In the genomic region with DNA sequence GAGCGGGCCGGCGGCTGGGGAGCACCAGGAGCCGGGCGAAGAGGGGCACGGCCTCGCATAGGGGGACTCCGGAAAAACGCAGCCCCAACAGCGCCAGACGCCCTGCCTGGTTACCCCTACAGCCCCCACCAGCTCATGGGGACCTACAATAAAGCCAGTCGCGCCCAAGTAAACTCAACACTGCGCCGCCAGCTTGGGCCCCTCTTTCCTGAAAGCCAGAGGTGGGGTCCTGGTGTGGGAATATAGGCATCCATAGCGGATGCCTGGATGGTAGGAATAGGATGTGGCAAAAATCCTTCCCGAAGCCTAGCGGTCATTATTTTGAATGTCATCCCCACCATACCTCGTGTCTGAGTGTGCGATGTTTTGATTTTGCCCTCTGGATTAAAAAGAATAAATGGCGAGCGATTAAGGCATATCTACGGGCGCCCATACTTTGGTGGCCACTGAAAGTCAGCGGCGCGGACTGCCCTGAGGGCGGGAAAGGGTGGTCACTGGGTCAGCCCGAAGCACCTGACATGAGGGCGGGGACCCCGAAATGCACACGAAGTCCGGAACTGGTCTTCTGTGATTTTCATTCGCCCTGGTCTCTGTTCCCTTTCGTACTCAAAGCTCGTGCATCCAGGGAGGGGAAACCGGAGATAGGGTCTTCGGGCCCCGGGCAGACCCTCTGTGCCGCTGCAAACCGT, we compare ENCODE assay signal across 8 cellular contexts. TPM values are rescaled to one million over a fixed set of nuclear protein-coding genes. Genes with fewer than 3 reads are reported as not detected.
A peak's percentile ranks its signal among the peaks of the same experiment; 100 is the strongest.
DNase-seq lines count a peak whose midpoint lies in the region; ATAC-seq lines count a peak whose summit lies in the region.

A gene with protein sequence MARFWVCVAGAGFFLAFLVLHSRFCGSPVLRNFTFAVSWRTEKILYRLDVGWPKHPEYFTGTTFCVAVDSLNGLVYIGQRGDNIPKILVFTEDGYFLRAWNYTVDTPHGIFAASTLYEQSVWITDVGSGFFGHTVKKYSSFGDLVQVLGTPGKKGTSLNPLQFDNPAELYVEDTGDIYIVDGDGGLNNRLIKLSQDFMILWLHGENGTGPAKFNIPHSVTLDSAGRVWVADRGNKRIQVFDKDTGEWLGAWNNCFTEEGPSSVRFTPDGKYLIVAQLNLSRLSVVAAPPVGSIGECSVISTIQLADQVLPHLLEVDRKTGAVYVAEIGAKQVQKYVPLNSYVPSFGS (plus strand): TSS at position 577 of the 689 bp plus-strand sequence. CDS start 184 bp downstream, outside the sequence.
PROSER1 (minus strand) TSS at position 210 of the 689 bp plus-strand sequence. CDS start 847 bp downstream, outside the sequence.

- H3K9me3 Mint-ChIP-seq in activated T-helper 1 cell treated with anti-CD3 and anti-CD28 coated beads, Interleukin-12 subunit alpha, Interleukin-12 subunit beta, Interleukin-2, Interleukin-4 antibody, amounts not matched to agents 30 ng/mL and 10 ng/mL and 1 ng/mL, durations not matched to agents 14 hours and 24 hours and 36 hours = no peaks in the 10 kb centered on the region
- no peaks in the 10 kb centered on the region for H3K9me3 Mint-ChIP-seq in naive B cell
- H3K9me3 Mint-ChIP-seq in stimulated activated memory B cell treated with anti-CD40 and anti-IgM and Interleukin-4, amounts not matched to agents 10 μg/mL and 1 μg/mL and 100 μg/mL, for 72 hours = no peaks in the 10 kb centered on the region

- peak; percentile 97 for DNase-seq in DMS153 (lab: John Stamatoyannopoulos, UW)
- DNase-seq in KG1 (lab: John Stamatoyannopoulos, UW) = peak; percentile 97
- DNase-seq in RKO (ENCODE audit: low spot score) = peak; percentile 93
- peak; percentile 68 for DNase-seq in activated T-helper 1 cell treated with anti-CD3 and anti-CD28 coated beads, Interleukin-12 subunit alpha, Interleukin-12 subunit beta, Interleukin-2, Interleukin-4 antibody, amounts not matched to agents 30 ng/mL and 10 ng/mL and 1 ng/mL, durations not matched to agents 14 hours and 24 hours and 36 hours (ENCODE audit: low spot score)
- peak; percentile 97 for DNase-seq in fibroblast of gingiva (ENCODE audit: low read depth)
- DNase-seq in naive B cell = peak; percentile 86

- peak within 1 kb of the TSS; percentile 94 for H3K27ac Mint-ChIP-seq in activated T-helper 1 cell treated with anti-CD3 and anti-CD28 coated beads, Interleukin-12 subunit alpha, Interleukin-12 subunit beta, Interleukin-2, Interleukin-4 antibody, amounts not matched to agents 30 ng/mL and 10 ng/mL and 1 ng/mL, durations not matched to agents 14 hours and 24 hours and 36 hours
- H3K27ac Mint-ChIP-seq in naive B cell = peak within 1 kb of the TSS; percentile 95 to 99 (median 98)
- peak within 1 kb of the TSS; percentile 99 for H3K27ac Mint-ChIP-seq in stimulated activated memory B cell treated with anti-CD40 and anti-IgM and Interleukin-4, amounts not matched to agents 10 μg/mL and 1 μg/mL and 100 μg/mL, for 72 hours

- no peaks in the 10 kb centered on the region for H3K27me3 Mint-ChIP-seq in activated T-helper 1 cell treated with anti-CD3 and anti-CD28 coated beads, Interleukin-12 subunit alpha, Interleukin-12 subunit beta, Interleukin-2, Interleukin-4 antibody, amounts not matched to agents 30 ng/mL and 10 ng/mL and 1 ng/mL, durations not matched to agents 14 hours and 24 hours and 36 hours (ENCODE audit: insufficient read depth)
- H3K27me3 Mint-ChIP-seq in naive B cell = no peaks in the 10 kb centered on the region
- no peaks in the 10 kb centered on the region for H3K27me3 Mint-ChIP-seq in stimulated activated memory B cell treated with anti-CD40 and anti-IgM and Interleukin-4, amounts not matched to agents 10 μg/mL and 1 μg/mL and 100 μg/mL, for 72 hours

- intact Hi-C loops in activated T-helper 1 cell treated with anti-CD3 and anti-CD28 coated beads, Interleukin-12 subunit alpha, Interleukin-12 subunit beta, Interleukin-2, Interleukin-4 antibody, amounts not matched to agents 30 ng/mL and 10 ng/mL and 1 ng/mL, durations not matched to agents 14 hours and 24 hours and 36 hours (cut with micrococcal nuclease) = loop anchor here (1.0 to 5.0 kb wide), 10 partner anchors 22 to 1981 kb away; partner anchors contain the start of genes COG6, LHFPL6, SUPT20H and UFM1

- ATAC-seq in GM21717 (IDR thresholded peaks at IDR 0.05; ENCODE audit: unreplicated experiment) (peak; percentile 71), naive B cell (ENCODE audit: low read depth in 2 of 2) (peak; percentile 79 to 80)
- peak; percentile 93 for ATAC-seq in stimulated activated memory B cell treated with anti-CD40 and anti-IgM and Interleukin-4, amounts not matched to agents 10 μg/mL and 1 μg/mL and 100 μg/mL, for 72 hours

- H3K4me3 Mint-ChIP-seq in activated T-helper 1 cell treated with anti-CD3 and anti-CD28 coated beads, Interleukin-12 subunit alpha, Interleukin-12 subunit beta, Interleukin-2, Interleukin-4 antibody, amounts not matched to agents 30 ng/mL and 10 ng/mL and 1 ng/mL, durations not matched to agents 14 hours and 24 hours and 36 hours = peak within 1 kb of the TSS; percentile 91
- peak within 1 kb of the TSS; percentile 95 to 99 (median 98) for H3K4me3 Mint-ChIP-seq in naive B cell
- peak within 1 kb of the TSS; percentile 93 for H3K4me3 Mint-ChIP-seq in stimulated activated memory B cell treated with anti-CD40 and anti-IgM and Interleukin-4, amounts not matched to agents 10 μg/mL and 1 μg/mL and 100 μg/mL, for 72 hours

- H3K4me1 Mint-ChIP-seq in activated T-helper 1 cell treated with anti-CD3 and anti-CD28 coated beads, Interleukin-12 subunit alpha, Interleukin-12 subunit beta, Interleukin-2, Interleukin-4 antibody, amounts not matched to agents 30 ng/mL and 10 ng/mL and 1 ng/mL, durations not matched to agents 14 hours and 24 hours and 36 hours (ENCODE audit: low read depth) = peaks cover 64% of the 10 kb centered on the region
- peaks cover 41 to 69% (median 45%) of the 10 kb centered on the region in 3 donors for H3K4me1 Mint-ChIP-seq in naive B cell
- peaks cover 45% of the 10 kb centered on the region for H3K4me1 Mint-ChIP-seq in stimulated activated memory B cell treated with anti-CD40 and anti-IgM and Interleukin-4, amounts not matched to agents 10 μg/mL and 1 μg/mL and 100 μg/mL, for 72 hours

- peaks cover 15% of the 10 kb centered on the region for H3K36me3 Mint-ChIP-seq in activated T-helper 1 cell treated with anti-CD3 and anti-CD28 coated beads, Interleukin-12 subunit alpha, Interleukin-12 subunit beta, Interleukin-2, Interleukin-4 antibody, amounts not matched to agents 30 ng/mL and 10 ng/mL and 1 ng/mL, durations not matched to agents 14 hours and 24 hours and 36 hours (ENCODE audit: low read depth)
- no peaks in the 10 kb centered on the region for H3K36me3 Mint-ChIP-seq in naive B cell
- peaks cover 17% of the 10 kb centered on the region for H3K36me3 Mint-ChIP-seq in stimulated activated memory B cell treated with anti-CD40 and anti-IgM and Interleukin-4, amounts not matched to agents 10 μg/mL and 1 μg/mL and 100 μg/mL, for 72 hours

RNA-seq across cellular contexts. Expression of the first gene that starts in this region (rescaled TPM):
- total RNA-seq in activated T-helper 1 cell treated with anti-CD3 and anti-CD28 coated beads, Interleukin-12 subunit alpha, Interleukin-12 subunit beta, Interleukin-2, Interleukin-4 antibody, amounts not matched to agents 30 ng/mL and 10 ng/mL and 1 ng/mL, durations not matched to agents 14 hours and 24 hours and 36 hours = 19.2 and 20.4 TPM in 2 replicates
- polyA plus RNA-seq in naive B cell (ENCODE audit: low read depth in 6 of 6) = 1 to 10 TPM; 3.3 to 7.6 (median 6.5) TPM

RNA-seq across cellular contexts. Expression of gene PROSER1, which starts in this region (rescaled TPM):
- total RNA-seq in activated T-helper 1 cell treated with anti-CD3 and anti-CD28 coated beads, Interleukin-12 subunit alpha, Interleukin-12 subunit beta, Interleukin-2, Interleukin-4 antibody, amounts not matched to agents 30 ng/mL and 10 ng/mL and 1 ng/mL, durations not matched to agents 14 hours and 24 hours and 36 hours = 92.9 and 103 TPM in 2 replicates
- 10 to 100 TPM in 3 of 6 donors, 1 to 10 TPM in 3; 3.6 to 19.7 (median 10.5) TPM for polyA plus RNA-seq in naive B cell (ENCODE audit: low read depth in 6 of 6)

Comparison
In these comparisons a context has a peak if more than half of its experiments do, and no peak if none do; other contexts are left out.
1. Peak in every context shown above with its lines: DNase-seq and ATAC-seq.